7 cellular contexts compared by ENCODE assay signal in the genomic region with DNA sequence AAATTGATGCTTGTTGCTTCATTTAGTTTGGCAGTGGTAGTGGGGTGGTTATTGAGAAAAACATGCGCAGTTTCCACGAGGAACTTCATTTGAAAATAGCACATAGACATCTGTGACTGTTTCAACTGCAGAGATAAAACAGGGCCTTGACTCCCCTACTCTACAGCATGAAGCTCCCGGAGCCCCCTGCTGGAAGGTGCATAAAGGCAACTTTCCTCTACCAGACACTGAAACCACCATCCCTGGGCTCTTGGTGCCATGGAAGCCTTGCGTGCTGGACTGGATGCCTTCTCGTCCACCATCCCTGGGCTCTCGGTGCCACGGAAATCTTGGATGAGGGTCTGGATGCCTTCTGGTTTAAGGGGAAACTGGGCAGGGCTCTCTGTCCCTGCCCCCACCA.
DNase-seq lines count a peak whose midpoint lies in the region.

No MANE protein-coding gene starts in this region.

- DNase-seq in GM03348 (ENCODE audit: low spot score) (peak; percentile 60), M059J (ENCODE audit: low read depth) (peak; percentile 36), germinal center (ENCODE audit: low spot score) (peak; percentile 51), HK-2 (ENCODE audit: unreplicated experiment) (no peak), pons (ENCODE audit: low spot score) (no peak)
- peak; percentile 66 for DNase-seq in activated CD8-positive, alpha-beta memory T cell treated with anti-CD3 and anti-CD28 coated beads, Interleukin-2, amount 50 U/mL, for 4 hours
- DNase-seq in stimulated activated CD4-positive, alpha-beta T cell treated with anti-CD3 and anti-CD28 coated beads, TNF-alpha, amount 100 ng/mL, for 4 hours (ENCODE audit: low read depth in 3 of 3), result peak in 2 of 3 experiments; percentile 27 to 32

Comparison
In these comparisons a context has a peak if more than half of its experiments do, and no peak if none do; other contexts are left out.
1. DNase-seq: peak in GM03348 (single experiment), M059J (single experiment), activated CD8-positive, alpha-beta memory T cell treated with anti-CD3 and anti-CD28 coated beads, Interleukin-2, amount 50 U/mL, for 4 hours (single experiment), germinal center (single experiment) and stimulated activated CD4-positive, alpha-beta T cell treated with anti-CD3 and anti-CD28 coated beads, TNF-alpha, amount 100 ng/mL, for 4 hours (2 of 3); none in HK-2 (single experiment) and pons (single experiment).